8 cellular contexts compared by ENCODE assay signal in genomic region chr17:39754161-39754957, GRCh38. TPM values are rescaled to one million over a fixed set of nuclear protein-coding genes. Genes with fewer than 3 reads are reported as not detected.
DNase-seq lines count a peak whose midpoint lies in the region; ATAC-seq and TF ChIP-seq lines count a peak whose summit lies in the region.

No MANE protein-coding gene starts in this region.

- TF ChIP-seq CTCF in Calu3 (IDR thresholded peaks at IDR 0.05; ENCODE audit: unreplicated experiment) (no peak), endothelial cell (IDR thresholded peaks at IDR 0.05; ENCODE audit: unreplicated experiment) (peak; percentile 99)

- peak; percentile 56 for ATAC-seq in GM21360 (IDR thresholded peaks at IDR 0.05; ENCODE audit: unreplicated experiment)

- CTCF ChIA-PET in Calu3 (lab: Charles Lee) = interaction anchor here (0.6 to 161.2 kb wide), 46 partner anchors 27 to 927 kb away, joined by 3 to 42089 read pairs (median 14); partner anchors contain the start of genes ERBB2, FBXL20, GRB7 and GSDMA

- no peaks in the 10 kb centered on the region for H3K9me3 Mint-ChIP-seq in Calu3 (ENCODE audit: low read depth, unreplicated experiment)
- no peaks in the 10 kb centered on the region for H3K9me3 Mint-ChIP-seq in endothelial cell (ENCODE audit: unreplicated experiment)

- H3K27ac Mint-ChIP-seq in Calu3 (ENCODE audit: unreplicated experiment) (peak overlapping the region; percentile 12), endothelial cell (ENCODE audit: unreplicated experiment) (no peak overlapping the region)

- peaks cover 35% of the 10 kb centered on the region for H3K27me3 Mint-ChIP-seq in Calu3 (ENCODE audit: unreplicated experiment)
- H3K27me3 Mint-ChIP-seq in endothelial cell (ENCODE audit: unreplicated experiment) = peaks cover 3% of the 10 kb centered on the region

- peaks cover 71% of the 10 kb centered on the region for H3K36me3 Mint-ChIP-seq in Calu3 (ENCODE audit: insufficient read depth, unreplicated experiment)
- H3K36me3 Mint-ChIP-seq in endothelial cell (ENCODE audit: low read depth, unreplicated experiment) = no peaks in the 10 kb centered on the region

- BruUV-seq in Calu3 (replicated peaks; lab: Mats Ljungman, UMichigan) = no TSS peak

- H3K4me1 Mint-ChIP-seq in Calu3 (ENCODE audit: low read depth, unreplicated experiment) (peaks cover 58% of the 10 kb centered on the region), endothelial cell (ENCODE audit: unreplicated experiment) (peaks cover 5% of the 10 kb centered on the region)

- intact Hi-C loops in Calu3 (cut with micrococcal nuclease; ENCODE audit: unreplicated experiment) = loop anchor here (1.0 to 5.0 kb wide), 19 partner anchors 15 to 226 kb away; partner anchors contain the start of genes IKZF3, MIEN1, PGAP3 and PSMD3

- peak; percentile 100 for DNase-seq in Calu3
- peak; percentile 95 for DNase-seq in HT-29 (ENCODE audit: low spot score)
- peak; percentile 97 for DNase-seq in NOMO-1 treated with dmso at 0.1 percent for 144 hours (lab: John Stamatoyannopoulos, UW; ENCODE audit: unreplicated experiment)
- DNase-seq in activated CD8-positive, alpha-beta memory T cell treated with anti-CD3 and anti-CD28 coated beads, Interleukin-2, amount 50 U/mL, for 24 hours (ENCODE audit: extremely low read depth) = peak; percentile 78
- peak; percentile 87 for DNase-seq in endothelial cell (ENCODE audit: low spot score)
- DNase-seq in middle frontal gyrus (ENCODE audit: extremely low spot score, low spot score) = peak; percentile 71
- DNase-seq in stimulated activated CD8-positive, alpha-beta memory T cell treated with anti-CD3 and anti-CD28 coated beads, Interleukin-2, amount 100 ng/mL, for 1 hour (ENCODE audit: low read depth in 2 of 2) = peak; percentile 94

- H3K4me3 Mint-ChIP-seq in Calu3 (ENCODE audit: low read depth, unreplicated experiment) (peak overlapping the region; percentile 63), endothelial cell (ENCODE audit: unreplicated experiment) (no peak overlapping the region)

RNA-seq across cellular contexts. Expression of gene GRB7, which starts 16.6 kb away (rescaled TPM):
- total RNA-seq in Calu3 (2022) = 2,531 and 2,746 TPM in 2 replicates
- 127 and 142 TPM in 2 replicates for total RNA-seq in HT-29 (2014; rRNA removed; shearing (Covaris generic))
- total RNA-seq in endothelial cell (ENCODE audit: unreplicated experiment) = 1.3 TPM

RNA-seq across cellular contexts. Expression of gene MIEN1, which starts 24.0 kb away (rescaled TPM):
- total RNA-seq in Calu3 (2022) = 2,121 and 2,217 TPM in 2 replicates
- 118 and 121 TPM in 2 replicates for total RNA-seq in HT-29 (2014; rRNA removed; shearing (Covaris generic))
- 15.5 TPM for total RNA-seq in endothelial cell (ENCODE audit: unreplicated experiment)

RNA-seq across cellular contexts. Expression of gene ERBB2, which starts 54.5 kb away (rescaled TPM):
- 4,829 and 4,830 TPM in 2 replicates for total RNA-seq in Calu3 (2022)
- total RNA-seq in HT-29 (2014; rRNA removed; shearing (Covaris generic)) = 91.0 and 110 TPM in 2 replicates
- total RNA-seq in endothelial cell (ENCODE audit: unreplicated experiment) = 49.0 TPM

Comparison
In these comparisons a context has a peak if more than half of its experiments do, and no peak if none do; other contexts are left out.
1. Peak in every context shown above with its lines: DNase-seq and ATAC-seq.
2. RNA of gene GRB7, which starts 16.6 kb away (total RNA-seq): 2,531 to 2,746 TPM in Calu3 and 127 to 142 TPM in HT-29; 1.3 TPM in endothelial cell (single experiment); every median in the first group is over 10 times any median in the second.
3. RNA of gene MIEN1, which starts 24.0 kb away (total RNA-seq): 2,121 to 2,217 TPM in Calu3; 118 to 121 TPM in HT-29 and 15.5 TPM in endothelial cell (single experiment); every median in the first group is over 10 times any median in the second.
4. RNA of gene ERBB2, which starts 54.5 kb away (total RNA-seq): 4,829 to 4,830 TPM in Calu3; 91.0 to 110 TPM in HT-29 and 49.0 TPM in endothelial cell (single experiment); every median in the first group is over 10 times any median in the second.